In genomic region chr13:74256969-74257368, GRCh38 we compare ENCODE assay signal across 21 cellular contexts.
DNase-seq lines count a peak whose midpoint lies in the region; ATAC-seq and TF ChIP-seq lines count a peak whose summit lies in the region.
"Had no signal": no experiment of that assay in that cellular context is flagged by ENCODE, and none has a peak within 500 bp of the region (broad histone marks: within the 10 kb centered on the region; RNA-seq: fewer than 3 reads in every experiment).

No MANE protein-coding gene starts in this region.

- H3K4me1 Mint-ChIP-seq in activated CD4-positive, alpha-beta memory T cell treated with anti-CD3 and anti-CD28 coated beads for 36 hours (ENCODE audit: low read depth): peaks cover 73% of the 10 kb centered on the region
- peaks cover 44% of the 10 kb centered on the region for H3K4me1 Mint-ChIP-seq in activated CD4-positive, alpha-beta memory T cell treated with anti-CD3 and anti-CD28 coated beads, Interleukin-2, amount 10 ng/mL, durations not matched to agents 7 days and 5 days
- H3K4me1 Mint-ChIP-seq in CD4-positive, CD25-positive, alpha-beta regulatory T cell: peaks cover 52 to 87% (median 71%) of the 10 kb centered on the region in 4 donors
- H3K4me1 Mint-ChIP-seq in chondrocyte (ENCODE audit: low read depth): peaks cover 24% of the 10 kb centered on the region
- peaks cover 61 to 64% of the 10 kb centered on the region in 2 donors for H3K4me1 Mint-ChIP-seq in immature natural killer cell

- no peaks in the 10 kb centered on the region for H3K27me3 ChIP-seq in CD4-positive, CD25-positive, alpha-beta regulatory T cell (ENCODE audit: control insufficient read depth, insufficient read depth, low read length)
- H3K27me3 ChIP-seq: dorsolateral prefrontal cortex had no signal

- H3K36me3 Mint-ChIP-seq in activated CD4-positive, alpha-beta memory T cell treated with anti-CD3 and anti-CD28 coated beads for 36 hours: peaks cover 3% of the 10 kb centered on the region
- H3K36me3 Mint-ChIP-seq in activated CD4-positive, alpha-beta memory T cell treated with anti-CD3 and anti-CD28 coated beads, Interleukin-2, amount 10 ng/mL, durations not matched to agents 7 days and 5 days (ENCODE audit: low read depth): no peaks in the 10 kb centered on the region
- peaks cover 46% of the 10 kb centered on the region for H3K36me3 Mint-ChIP-seq in CD4-positive, CD25-positive, alpha-beta regulatory T cell
- H3K36me3 Mint-ChIP-seq in chondrocyte (ENCODE audit: low read depth) (no peaks in the 10 kb centered on the region), immature natural killer cell (no peaks in the 10 kb centered on the region)
- H3K36me3 Mint-ChIP-seq: activated naive CD8-positive, alpha-beta T cell treated with anti-CD3 and anti-CD28 coated beads, Interleukin-2, amount 10 ng/mL, durations not matched to agents 7 days and 5 days had no signal

- CTCF ChIA-PET in activated CD4-positive, alpha-beta memory T cell treated with anti-CD3 and anti-CD28 coated beads for 36 hours (lab: Charles Lee): interaction anchor here (1.0 to 1.2 kb wide), 3 partner anchors 9 to 31 kb away, joined by 3 to 5 read pairs (median 5); no protein-coding TSS in a partner anchor
- CTCF ChIA-PET in activated CD4-positive, alpha-beta memory T cell treated with anti-CD3 and anti-CD28 coated beads, Interleukin-2, amount 10 ng/mL, durations not matched to agents 7 days and 5 days (lab: Charles Lee): no interaction called here

- H3K4me3 ChIP-seq in CD4-positive, CD25-positive, alpha-beta regulatory T cell (ENCODE audit: low read depth, low read length): peak overlapping the region; percentile 64
- H3K4me3 ChIP-seq: dorsolateral prefrontal cortex, GM12878, K562 had no signal

- peak overlapping the region; percentile 27 for H3K4me3 Mint-ChIP-seq in activated CD4-positive, alpha-beta memory T cell treated with anti-CD3 and anti-CD28 coated beads for 36 hours
- H3K4me3 Mint-ChIP-seq in activated CD4-positive, alpha-beta memory T cell treated with anti-CD3 and anti-CD28 coated beads, Interleukin-2, amount 10 ng/mL, durations not matched to agents 7 days and 5 days: no peak overlapping the region
- peak overlapping the region in 3 of 4 donors; percentile 39 to 91 (median 48) for H3K4me3 Mint-ChIP-seq in CD4-positive, CD25-positive, alpha-beta regulatory T cell
- no peak overlapping the region for H3K4me3 Mint-ChIP-seq in chondrocyte (ENCODE audit: unreplicated experiment)
- H3K4me3 Mint-ChIP-seq in immature natural killer cell: no peak overlapping the region
- H3K4me3 Mint-ChIP-seq: activated T-helper 1 cell treated with anti-CD3 and anti-CD28 coated beads, Interleukin-12 subunit alpha, Interleukin-12 subunit beta, Interleukin-2, Interleukin-4 antibody, amounts not matched to agents 30 ng/mL and 10 ng/mL and 1 ng/mL, durations not matched to agents 14 hours and 24 hours and 36 hours had no signal

- peaks cover 45% of the 10 kb centered on the region for H3K4me1 ChIP-seq in CD4-positive, CD25-positive, alpha-beta regulatory T cell (ENCODE audit: control insufficient read depth, insufficient read depth, low read length, poor library complexity, severe bottlenecking)
- H3K4me1 ChIP-seq: parathyroid adenoma had no signal

- peaks cover 10% of the 10 kb centered on the region for H3K36me3 ChIP-seq in CD4-positive, CD25-positive, alpha-beta regulatory T cell (ENCODE audit: control insufficient read depth, insufficient read depth, low read length)

- no peak for TF ChIP-seq CTCF in chondrocyte (IDR thresholded peaks at IDR 0.05)

- POLR2A ChIA-PET in activated CD4-positive, alpha-beta memory T cell treated with anti-CD3 and anti-CD28 coated beads for 36 hours (lab: Charles Lee): interaction anchor here (1.1 to 2.4 kb wide), 2 partner anchors 122 to 123 kb away, joined by 3 to 7 read pairs; no protein-coding TSS in a partner anchor
- POLR2A ChIA-PET in activated CD4-positive, alpha-beta memory T cell treated with anti-CD3 and anti-CD28 coated beads, Interleukin-2, amount 10 ng/mL, durations not matched to agents 7 days and 5 days (lab: Charles Lee): interaction anchor here (0.8 kb wide), 1 partner anchor 397 kb away, joined by 4 read pairs; no protein-coding TSS in a partner anchor

- no peaks in the 10 kb centered on the region for H3K9me3 ChIP-seq in CD4-positive, CD25-positive, alpha-beta regulatory T cell (ENCODE audit: control insufficient read depth in 2 of 2, low read length in 2 of 2)

- no peak for ATAC-seq in CD4-positive, CD25-positive, alpha-beta regulatory T cell (ENCODE audit: low read depth in 2 of 2)
- ATAC-seq in HG02852 (IDR thresholded peaks at IDR 0.05; ENCODE audit: unreplicated experiment): no peak
- ATAC-seq: GM12878, HCT116, K562 had no signal

- H3K27ac ChIP-seq in CD4-positive, CD25-positive, alpha-beta regulatory T cell (ENCODE audit: insufficient read depth, low read length, poor library complexity, severe bottlenecking): no peak overlapping the region
- H3K27ac ChIP-seq: dorsolateral prefrontal cortex, parathyroid adenoma had no signal

- DNase-seq in activated CD4-positive, alpha-beta memory T cell treated with anti-CD3 and anti-CD28 coated beads for 36 hours: no peak
- DNase-seq in activated CD4-positive, alpha-beta memory T cell treated with anti-CD3 and anti-CD28 coated beads, Interleukin-2, amount 10 ng/mL, durations not matched to agents 7 days and 5 days: no peak
- DNase-seq in CD4-positive, CD25-positive, alpha-beta regulatory T cell: no peak
- DNase-seq in chondrocyte (ENCODE audit: low spot score) (no peak), immature natural killer cell (no peak), mucosa of gallbladder (ENCODE audit: low spot score) (no peak), NCI-H774 (lab: John Stamatoyannopoulos, UW) (no peak)
- DNase-seq: 8988T; activated naive CD8-positive, alpha-beta T cell treated with anti-CD3 and anti-CD28 coated beads, Interleukin-2, amount 10 ng/mL, durations not matched to agents 7 days and 5 days; dorsolateral prefrontal cortex; NCI-H2029 treated with DMSO at 0.1 percent for 48 hours; NCI-H2227 treated with DMSO at 0.1 percent for 48 hours; NCI-H748 treated with DMSO at 0.1 percent for 48 hours; stimulated activated CD4-positive, alpha-beta T cell treated with anti-CD3 and anti-CD28 coated beads, Interleukin-4, amount 100 ng/mL, for 4 hours; stimulated activated naive CD4-positive, alpha-beta T cell had no signal

- peak overlapping the region; percentile 19 for H3K27ac Mint-ChIP-seq in activated CD4-positive, alpha-beta memory T cell treated with anti-CD3 and anti-CD28 coated beads for 36 hours
- no peak overlapping the region for H3K27ac Mint-ChIP-seq in activated CD4-positive, alpha-beta memory T cell treated with anti-CD3 and anti-CD28 coated beads, Interleukin-2, amount 10 ng/mL, durations not matched to agents 7 days and 5 days
- H3K27ac Mint-ChIP-seq in CD4-positive, CD25-positive, alpha-beta regulatory T cell: peak overlapping the region; percentile 66 to 93 (median 78)
- H3K27ac Mint-ChIP-seq in chondrocyte (ENCODE audit: unreplicated experiment) (peak overlapping the region; percentile 28), immature natural killer cell (peak overlapping the region in 4 of 6 donors; percentile 12 to 70 (median 34))
- H3K27ac Mint-ChIP-seq: activated T-helper 1 cell treated with anti-CD3 and anti-CD28 coated beads, Interleukin-12 subunit alpha, Interleukin-12 subunit beta, Interleukin-2, Interleukin-4 antibody, amounts not matched to agents 30 ng/mL and 10 ng/mL and 1 ng/mL, durations not matched to agents 14 hours and 24 hours and 36 hours had no signal

- no peaks in the 10 kb centered on the region for H3K27me3 Mint-ChIP-seq in activated CD4-positive, alpha-beta memory T cell treated with anti-CD3 and anti-CD28 coated beads for 36 hours
- no peaks in the 10 kb centered on the region for H3K27me3 Mint-ChIP-seq in activated CD4-positive, alpha-beta memory T cell treated with anti-CD3 and anti-CD28 coated beads, Interleukin-2, amount 10 ng/mL, durations not matched to agents 7 days and 5 days
- H3K27me3 Mint-ChIP-seq in CD4-positive, CD25-positive, alpha-beta regulatory T cell: no peaks in the 10 kb centered on the region
- no peaks in the 10 kb centered on the region for H3K27me3 Mint-ChIP-seq in chondrocyte (ENCODE audit: low read depth)
- peaks cover 0 to 2% (median 0%) of the 10 kb centered on the region in 3 donors for H3K27me3 Mint-ChIP-seq in immature natural killer cell (ENCODE audit: low read depth in 3 of 3)
- H3K27me3 Mint-ChIP-seq: activated naive CD8-positive, alpha-beta T cell treated with anti-CD3 and anti-CD28 coated beads, Interleukin-2, amount 10 ng/mL, durations not matched to agents 7 days and 5 days had no signal

- intact Hi-C loops in activated CD4-positive, alpha-beta memory T cell treated with anti-CD3 and anti-CD28 coated beads for 36 hours (cut with micrococcal nuclease): no loop called here

- H3K9me3 Mint-ChIP-seq in activated CD4-positive, alpha-beta memory T cell treated with anti-CD3 and anti-CD28 coated beads for 36 hours: no peaks in the 10 kb centered on the region
- peaks cover 4% of the 10 kb centered on the region for H3K9me3 Mint-ChIP-seq in activated CD4-positive, alpha-beta memory T cell treated with anti-CD3 and anti-CD28 coated beads, Interleukin-2, amount 10 ng/mL, durations not matched to agents 7 days and 5 days
- peaks cover 0 to 6% (median 0%) of the 10 kb centered on the region in 7 donors for H3K9me3 Mint-ChIP-seq in CD4-positive, CD25-positive, alpha-beta regulatory T cell
- H3K9me3 Mint-ChIP-seq in chondrocyte (ENCODE audit: low read depth): no peaks in the 10 kb centered on the region
- H3K9me3 Mint-ChIP-seq in immature natural killer cell: no peaks in the 10 kb centered on the region
- H3K9me3 Mint-ChIP-seq: activated naive CD8-positive, alpha-beta T cell treated with anti-CD3 and anti-CD28 coated beads, Interleukin-2, amount 10 ng/mL, durations not matched to agents 7 days and 5 days; activated T-helper 1 cell treated with anti-CD3 and anti-CD28 coated beads, Interleukin-12 subunit alpha, Interleukin-12 subunit beta, Interleukin-2, Interleukin-4 antibody, amounts not matched to agents 30 ng/mL and 10 ng/mL and 1 ng/mL, durations not matched to agents 14 hours and 24 hours and 36 hours had no signal

Comparison
In these comparisons a context has a peak if more than half of its experiments do, and no peak if none do; other contexts are left out.
1. H3K4me3 Mint-ChIP-seq: peak in activated CD4-positive, alpha-beta memory T cell treated with anti-CD3 and anti-CD28 coated beads for 36 hours (single experiment) and CD4-positive, CD25-positive, alpha-beta regulatory T cell (3 of 4); none in activated CD4-positive, alpha-beta memory T cell treated with anti-CD3 and anti-CD28 coated beads, Interleukin-2, amount 10 ng/mL, durations not matched to agents 7 days and 5 days (single experiment), chondrocyte (single experiment) and immature natural killer cell (0 of 5).